In genomic region chr19:47483800-47484690, GRCh38 we compare ENCODE assay signal across 1 cellular context.
TF ChIP-seq lines count a peak whose summit lies in the region.

Gene KPTN, minus strand, starts transcription at chr19:47484219. Its CDS starts 59 bp downstream, at chr19:47484160.

TF ChIP-seq in GM12878, 131 proteins besides CTCF, POLR2A, EP300 and RAD21 (continued from another document and continues in another):
- TF ChIP-seq ZNF592 (IDR thresholded peaks at IDR 0.05) (no peak), ZNF622 (IDR thresholded peaks at IDR 0.05) (no peak), PKNOX1 (IDR thresholded peaks at IDR 0.05) (no peak), BMI1 (IDR thresholded peaks at IDR 0.05; ENCODE audit: borderline replicate concordance) (no peak), E4F1 (IDR thresholded peaks at IDR 0.05; ENCODE audit: borderline replicate concordance, partially characterized antibody) (peak; percentile 69), MEF2B (IDR thresholded peaks at IDR 0.05; ENCODE audit: partially characterized antibody, poor library complexity, severe bottlenecking) (no peak), RFX5 (IDR thresholded peaks at IDR 0.05; ENCODE audit: low read depth, low read length) (no peak), ATF7 (IDR thresholded peaks at IDR 0.05; ENCODE audit: low read depth) (0 out of 2 replicates have a peak, but pooled peaks have one; percentile 14), STAT1 (conservative IDR thresholded peaks at IDR 0.05) (peak; percentile 69), ESRRA (IDR thresholded peaks at IDR 0.05; ENCODE audit: low read length) (peak; percentile 74; the same call in 1 of the 2 replicates), RELB (IDR thresholded peaks at IDR 0.05; ENCODE audit: low read depth) (peak; percentile 98), ZBTB40 (IDR thresholded peaks at IDR 0.05; ENCODE audit: borderline replicate concordance) (peak; percentile 44; the same call in 1 of the 2 replicates), KDM1A (IDR thresholded peaks at IDR 0.05; ENCODE audit: borderline replicate concordance) (no peak), MLLT1 (IDR thresholded peaks at IDR 0.05) (peak; percentile 21; the same call in 1 of the 2 replicates), RBBP5 (conservative IDR thresholded peaks at IDR 0.05) (no peak), ZBED1 (IDR thresholded peaks at IDR 0.05; ENCODE audit: borderline replicate concordance) (no peak), YY1 (IDR thresholded peaks at IDR 0.05; ENCODE audit: low read depth, low read length) (peak; percentile 100), LARP7 (IDR thresholded peaks at IDR 0.05) (peak; percentile 56; the same call in 1 of the 2 replicates), NFYA (IDR thresholded peaks at IDR 0.05; ENCODE audit: borderline replicate concordance, low read depth, low read length) (no peak), USF1 (IDR thresholded peaks at IDR 0.05; ENCODE audit: borderline replicate concordance, extremely low read length, insufficient read depth, low read depth, low read length) (no peak), STAT3 (IDR thresholded peaks at IDR 0.05; ENCODE audit: low read depth, low read length) (no peak), SKIL (IDR thresholded peaks at IDR 0.05; ENCODE audit: low read depth, poor library complexity, severe bottlenecking) (no peak), GABPA (IDR thresholded peaks at IDR 0.05; ENCODE audit: low read depth) (no peak), SP1 (IDR thresholded peaks at IDR 0.05; ENCODE audit: low read depth, low read length) (peak; percentile 52), PRDM15 (CRISPR knock-in tag; IDR thresholded peaks at IDR 0.05) (no peak), SMC3 (IDR thresholded peaks at IDR 0.05; ENCODE audit: borderline replicate concordance, low read length) (peak; percentile 49; the same call in 1 of the 2 replicates)
- TF ChIP-seq, protein P1, sequence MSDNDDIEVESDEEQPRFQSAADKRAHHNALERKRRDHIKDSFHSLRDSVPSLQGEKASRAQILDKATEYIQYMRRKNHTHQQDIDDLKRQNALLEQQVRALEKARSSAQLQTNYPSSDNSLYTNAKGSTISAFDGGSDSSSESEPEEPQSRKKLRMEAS (IDR thresholded peaks at IDR 0.05; ENCODE audit: low read depth, low read length), result no peak
- TF ChIP-seq, protein P2, sequence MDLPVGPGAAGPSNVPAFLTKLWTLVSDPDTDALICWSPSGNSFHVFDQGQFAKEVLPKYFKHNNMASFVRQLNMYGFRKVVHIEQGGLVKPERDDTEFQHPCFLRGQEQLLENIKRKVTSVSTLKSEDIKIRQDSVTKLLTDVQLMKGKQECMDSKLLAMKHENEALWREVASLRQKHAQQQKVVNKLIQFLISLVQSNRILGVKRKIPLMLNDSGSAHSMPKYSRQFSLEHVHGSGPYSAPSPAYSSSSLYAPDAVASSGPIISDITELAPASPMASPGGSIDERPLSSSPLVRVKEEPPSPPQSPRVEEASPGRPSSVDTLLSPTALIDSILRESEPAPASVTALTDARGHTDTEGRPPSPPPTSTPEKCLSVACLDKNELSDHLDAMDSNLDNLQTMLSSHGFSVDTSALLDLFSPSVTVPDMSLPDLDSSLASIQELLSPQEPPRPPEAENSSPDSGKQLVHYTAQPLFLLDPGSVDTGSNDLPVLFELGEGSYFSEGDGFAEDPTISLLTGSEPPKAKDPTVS (IDR thresholded peaks at IDR 0.05; ENCODE audit: low read depth, low read length), result no peak
